In genomic region chr14:96962337-96962736, GRCh38 we compare ENCODE assay signal across 12 cellular contexts.
DNase-seq lines count a peak whose midpoint lies in the region; ATAC-seq and TF ChIP-seq lines count a peak whose summit lies in the region.
"Had no signal": no experiment of that assay in that cellular context is flagged by ENCODE, and none has a peak within 500 bp of the region (broad histone marks: within the 10 kb centered on the region; RNA-seq: fewer than 3 reads in every experiment).

No MANE protein-coding gene starts in this region.

- H3K9me3 ChIP-seq in ascending aorta: no peaks in the 10 kb centered on the region
- H3K9me3 ChIP-seq: HAP-1, SK-N-SH had no signal

- DNase-seq in SKM-1 treated with dmso at 0.1 percent for 144 hours (lab: John Stamatoyannopoulos, UW; ENCODE audit: unreplicated experiment) (peak; percentile 31), SKM-1 (lab: John Stamatoyannopoulos, UW; ENCODE audit: unreplicated experiment) (no peak), Kasumi-1 (lab: John Stamatoyannopoulos, UW) (peak; percentile 52 to 67), pons (ENCODE audit: low spot score) (peak; percentile 23), AG08395 (ENCODE audit: low spot score) (no peak), COLO829 (ENCODE audit: low spot score) (no peak), ascending aorta (ENCODE audit: low spot score in 2 of 2) (no peak)
- no peak for DNase-seq in activated T-cell treated with anti-CD3 and anti-CD28 coated beads, Interleukin-2, amount 50 U/mL, for 72 hours
- DNase-seq: SK-N-SH; stimulated activated CD4-positive, alpha-beta T cell treated with anti-CD3 and anti-CD28 coated beads, Interleukin-2, amount 100 ng/mL, for 48 hours had no signal

- intact Hi-C loops in ascending aorta (cut with DNase I): no loop called here

- H3K27ac Mint-ChIP-seq in activated T-cell treated with anti-CD3 and anti-CD28 coated beads, Interleukin-2, amount 50 U/mL, for 72 hours: peak overlapping the region; percentile 89

- peak in 1 of 2 donors; percentile 23 for ATAC-seq in activated T-cell treated with anti-CD3 and anti-CD28 coated beads, Interleukin-2, amount 50 U/mL, for 72 hours (replicated peaks in 1 of 2)

- H3K27me3 ChIP-seq in ascending aorta: no peaks in the 10 kb centered on the region

- peaks cover 23% of the 10 kb centered on the region for H3K4me1 Mint-ChIP-seq in activated T-cell treated with anti-CD3 and anti-CD28 coated beads, Interleukin-2, amount 50 U/mL, for 72 hours (ENCODE audit: low read depth)

- H3K9me3 Mint-ChIP-seq in activated T-cell treated with anti-CD3 and anti-CD28 coated beads, Interleukin-2, amount 50 U/mL, for 72 hours: peaks cover 13% of the 10 kb centered on the region in 2 donors

- H3K36me3 ChIP-seq in ascending aorta: no peaks in the 10 kb centered on the region
- H3K36me3 ChIP-seq: HAP-1 had no signal

- H3K27ac ChIP-seq in ascending aorta: no peak overlapping the region
- H3K27ac ChIP-seq: 22Rv1 had no signal

- no peak for TF ChIP-seq CTCF in ascending aorta (IDR thresholded peaks at IDR 0.05)

- H3K4me1 ChIP-seq in ascending aorta: no peaks in the 10 kb centered on the region
- H3K4me1 ChIP-seq: HAP-1 had no signal

- peak overlapping the region in 1 of 2 donors; percentile 7 for H3K4me3 Mint-ChIP-seq in activated T-cell treated with anti-CD3 and anti-CD28 coated beads, Interleukin-2, amount 50 U/mL, for 72 hours

- H3K36me3 Mint-ChIP-seq in activated T-cell treated with anti-CD3 and anti-CD28 coated beads, Interleukin-2, amount 50 U/mL, for 72 hours (ENCODE audit: insufficient read depth in 2 of 2): peaks cover 10 to 11% of the 10 kb centered on the region in 2 donors

- no peaks in the 10 kb centered on the region for H3K27me3 Mint-ChIP-seq in activated T-cell treated with anti-CD3 and anti-CD28 coated beads, Interleukin-2, amount 50 U/mL, for 72 hours (ENCODE audit: low read depth)

- no peak overlapping the region for H3K4me3 ChIP-seq in ascending aorta
- H3K4me3 ChIP-seq: HAP-1 had no signal

Comparison
In these comparisons a context has a peak if more than half of its experiments do, and no peak if none do; other contexts are left out.
1. DNase-seq: peak in SKM-1 treated with dmso at 0.1 percent for 144 hours (single experiment), Kasumi-1 (2 of 2) and pons (single experiment); none in SKM-1 (single experiment), activated T-cell treated with anti-CD3 and anti-CD28 coated beads, Interleukin-2, amount 50 U/mL, for 72 hours (0 of 2), AG08395 (single experiment), COLO829 (single experiment) and ascending aorta (0 of 2).